ENCODE assay signal across 1 cellular context in the genomic region with DNA sequence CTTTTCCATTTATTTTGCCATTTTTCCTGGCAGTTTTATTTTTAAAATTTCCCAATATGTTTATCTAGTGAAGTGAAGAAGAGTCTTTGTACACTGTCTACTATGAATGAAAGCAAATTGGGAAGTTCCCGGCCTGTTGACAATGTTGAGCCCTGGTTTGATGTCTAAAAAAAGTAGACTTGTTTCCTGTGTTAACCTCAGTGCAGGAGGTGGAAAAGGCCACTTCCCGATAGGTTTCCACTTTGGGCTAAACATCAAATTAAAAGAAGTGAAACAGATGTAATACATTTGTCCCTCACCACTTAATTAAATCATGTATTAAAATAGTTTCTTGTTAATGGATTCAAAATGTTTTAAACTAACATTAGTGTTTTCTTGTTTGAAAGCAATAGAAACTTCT.
TF ChIP-seq lines count a peak whose summit lies in the region.

No MANE protein-coding gene starts in this region.

TF ChIP-seq in SK-N-SH, 30 proteins besides CTCF, POLR2A, EP300 and RAD21 (continued from another document):
- TF ChIP-seq, protein P1, sequence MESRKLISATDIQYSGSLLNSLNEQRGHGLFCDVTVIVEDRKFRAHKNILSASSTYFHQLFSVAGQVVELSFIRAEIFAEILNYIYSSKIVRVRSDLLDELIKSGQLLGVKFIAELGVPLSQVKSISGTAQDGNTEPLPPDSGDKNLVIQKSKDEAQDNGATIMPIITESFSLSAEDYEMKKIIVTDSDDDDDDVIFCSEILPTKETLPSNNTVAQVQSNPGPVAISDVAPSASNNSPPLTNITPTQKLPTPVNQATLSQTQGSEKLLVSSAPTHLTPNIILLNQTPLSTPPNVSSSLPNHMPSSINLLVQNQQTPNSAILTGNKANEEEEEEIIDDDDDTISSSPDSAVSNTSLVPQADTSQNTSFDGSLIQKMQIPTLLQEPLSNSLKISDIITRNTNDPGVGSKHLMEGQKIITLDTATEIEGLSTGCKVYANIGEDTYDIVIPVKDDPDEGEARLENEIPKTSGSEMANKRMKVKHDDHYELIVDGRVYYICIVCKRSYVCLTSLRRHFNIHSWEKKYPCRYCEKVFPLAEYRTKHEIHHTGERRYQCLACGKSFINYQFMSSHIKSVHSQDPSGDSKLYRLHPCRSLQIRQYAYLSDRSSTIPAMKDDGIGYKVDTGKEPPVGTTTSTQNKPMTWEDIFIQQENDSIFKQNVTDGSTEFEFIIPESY (IDR thresholded peaks at IDR 0.05; ENCODE audit: borderline replicate concordance, low read depth), result no peak
- TF ChIP-seq CHD2 (IDR thresholded peaks at IDR 0.05; ENCODE audit: low read length, partially characterized antibody) (no peak), FOSL2 (IDR thresholded peaks at IDR 0.05; ENCODE audit: borderline replicate concordance, low read depth) (no peak), POLR2AphosphoS5 (IDR thresholded peaks at IDR 0.05; ENCODE audit: low read depth, low read length) (no peak), MEF2A (IDR thresholded peaks at IDR 0.05; ENCODE audit: borderline replicate concordance, low read depth) (no peak), FOXJ3 (CRISPR knock-in tag; IDR thresholded peaks at IDR 0.05) (no peak), TAF1 (IDR thresholded peaks at IDR 0.05; ENCODE audit: borderline replicate concordance, low read depth, low read length) (no peak), NFIC (IDR thresholded peaks at IDR 0.05; ENCODE audit: borderline replicate concordance) (no peak), SMC3 (IDR thresholded peaks at IDR 0.05; ENCODE audit: low read depth, low read length) (no peak), GABPA (IDR thresholded peaks at IDR 0.05; ENCODE audit: low read depth) (no peak)
- TF ChIP-seq, protein P2, sequence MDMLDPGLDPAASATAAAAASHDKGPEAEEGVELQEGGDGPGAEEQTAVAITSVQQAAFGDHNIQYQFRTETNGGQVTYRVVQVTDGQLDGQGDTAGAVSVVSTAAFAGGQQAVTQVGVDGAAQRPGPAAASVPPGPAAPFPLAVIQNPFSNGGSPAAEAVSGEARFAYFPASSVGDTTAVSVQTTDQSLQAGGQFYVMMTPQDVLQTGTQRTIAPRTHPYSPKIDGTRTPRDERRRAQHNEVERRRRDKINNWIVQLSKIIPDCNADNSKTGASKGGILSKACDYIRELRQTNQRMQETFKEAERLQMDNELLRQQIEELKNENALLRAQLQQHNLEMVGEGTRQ (IDR thresholded peaks at IDR 0.05; ENCODE audit: borderline replicate concordance, low read depth, low read length), result no peak
